8 cellular contexts compared by ENCODE assay signal in genomic region chr6:28923318-28924102, GRCh38. TPM values are rescaled to one million over a fixed set of nuclear protein-coding genes. Genes with fewer than 3 reads are reported as not detected.
DNase-seq lines count a peak whose midpoint lies in the region; ATAC-seq, FAIRE-seq and TF ChIP-seq lines count a peak whose summit lies in the region.

TRIM27 (minus strand) TSS chr6:28923985; CDS start chr6:28923632, 353 bp downstream.

- no peak for FAIRE-seq in kidney (lab: Jason Lieb, UNC)

- peak within 1 kb of the TSS; percentile 79 to 98 for H3K4me3 ChIP-seq in kidney (ENCODE audit: low read length in 2 of 2)

- H3K27ac ChIP-seq in kidney (ENCODE audit: low read depth in 2 of 2, low read length in 2 of 2), result peak within 1 kb of the TSS; percentile 92 to 94

- peak within 1 kb of the TSS; percentile 20 to 95 for H3K9ac ChIP-seq in kidney (ENCODE audit: low read length in 2 of 2)

- no peak for TF ChIP-seq CTCF in kidney (IDR thresholded peaks at IDR 0.05; ENCODE audit: borderline replicate concordance, extremely low read depth, insufficient read depth)

- ATAC-seq in GM18861 (IDR thresholded peaks at IDR 0.05; ENCODE audit: unreplicated experiment) (peak; percentile 77), HG03066 (IDR thresholded peaks at IDR 0.05; ENCODE audit: low read depth, unreplicated experiment) (peak; percentile 76)

- no peaks in the 10 kb centered on the region for H3K9me3 ChIP-seq in kidney (ENCODE audit: control insufficient read depth in 1 of 2, low read length in 2 of 2)

- peaks cover 17 to 25% of the 10 kb centered on the region in 2 donors for H3K36me3 ChIP-seq in kidney (ENCODE audit: control insufficient read depth in 1 of 2, insufficient read depth in 2 of 2, low read length in 2 of 2)

- H3K4me1 ChIP-seq in kidney (ENCODE audit: control insufficient read depth in 1 of 2, insufficient read depth in 1 of 2, low read depth in 1 of 2, low read length in 2 of 2), result peaks cover 0 to 18% of the 10 kb centered on the region in 2 donors

- intact Hi-C loops in kidney (cut with DNase I), result no loop called here

- peak; percentile 93 for DNase-seq in AG08395 (ENCODE audit: low spot score)
- peak; percentile 94 for DNase-seq in NCI-H2227 (lab: John Stamatoyannopoulos, UW; ENCODE audit: unreplicated experiment)
- DNase-seq in activated CD4-positive, CD25-positive, alpha-beta regulatory T cell treated with anti-CD3 and anti-CD28 coated beads, Interleukin-2, amount 50 U/mL, for 16 hours (ENCODE audit: low read depth, low spot score), result peak; percentile 62
- DNase-seq in cerebellum (ENCODE audit: low spot score), result peak; percentile 95
- DNase-seq in kidney, result peak; percentile 97
- peak; percentile 90 for DNase-seq in stimulated activated CD4-positive, alpha-beta T cell treated with anti-CD3 and anti-CD28 coated beads, Interleukin-15, amount 100 ng/mL, for 24 hours

RNA-seq across cellular contexts. Expression of gene TRIM27, which starts in this region (rescaled TPM):
- total RNA-seq in cerebellum (75.8 TPM), kidney (47.7 TPM)
- polyA plus RNA-seq in kidney (ENCODE audit: insufficient read depth, low read depth, low replicate concordance), result 33.9 TPM

Comparison
In these comparisons a context has a peak if more than half of its experiments do, and no peak if none do; other contexts are left out.
1. Peak in every context shown above with its lines: DNase-seq, ATAC-seq, H3K4me3 ChIP-seq and H3K27ac ChIP-seq.